ENCODE assay signal across 8 cellular contexts in the genomic region with DNA sequence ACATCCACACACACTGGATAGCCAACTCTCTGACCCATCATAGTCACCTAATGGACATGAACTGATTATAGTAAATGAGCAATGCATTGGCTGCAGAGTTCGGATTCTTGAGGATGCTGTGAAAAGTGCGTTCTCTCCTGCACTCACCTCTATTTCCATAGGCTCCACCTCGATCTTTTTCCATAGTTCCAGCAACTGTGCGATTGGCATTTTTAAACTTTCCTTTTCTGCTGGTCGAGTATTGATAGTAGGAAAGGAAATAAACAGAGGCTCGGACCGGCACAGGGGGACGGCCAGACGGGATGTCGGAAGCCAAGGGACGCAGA.
DNase-seq lines count a peak whose midpoint lies in the region; ATAC-seq and TF ChIP-seq lines count a peak whose summit lies in the region.

No MANE protein-coding gene starts in this region.

- H3K4me1 ChIP-seq in heart left ventricle (peaks cover 0 to 16% (median 6%) of the 10 kb centered on the region in 12 donors), mesodermal cell (ENCODE audit: control insufficient read depth, insufficient read depth, low read length, poor library complexity, severe bottlenecking) (peaks cover 3% of the 10 kb centered on the region), urinary bladder (ENCODE audit: insufficient read depth) (no peaks in the 10 kb centered on the region)

- H3K4me3 ChIP-seq in heart left ventricle (peak overlapping the region; percentile 34 to 71 (median 62)), brain microvascular endothelial cell (ENCODE audit: low read depth, low read length) (peak overlapping the region; percentile 47), mesodermal cell (ENCODE audit: extremely low read depth, insufficient read depth, low read length, poor library complexity, severe bottlenecking) (peak overlapping the region; percentile 57), urinary bladder (ENCODE audit: low read depth, low read length) (peak overlapping the region; percentile 64)

- WGBS in heart left ventricle, 4 donors, result 1 to 3% (median 2%) methylated on average over 11 of the region's 11 CpGs
- WGBS in mesodermal cell (ENCODE audit: insufficient coverage in 2 of 2), 2 experiments, result 0% methylated on average over 3 to 5 of the region's 11 CpGs
- WGBS in urinary bladder, result under 1% methylated on average over 11 of the region's 11 CpGs

- no peak for DNase-seq in heart left ventricle
- no peak for DNase-seq in left cardiac atrium
- no peak for DNase-seq in brain microvascular endothelial cell
- no peak for DNase-seq in substantia nigra (lab: John Stamatoyannopoulos, UW)
- DNase-seq in medulla oblongata (ENCODE audit: extremely low spot score), result no peak
- DNase-seq in activated naive CD4-positive, alpha-beta T cell treated with anti-CD3 and anti-CD28 coated beads, Interleukin-2, amount 50 U/mL, for 16 hours, result no peak

- H3K27me3 ChIP-seq in heart left ventricle, result peaks cover 0 to 46% (median 19%) of the 10 kb centered on the region in 9 donors
- H3K27me3 ChIP-seq in brain microvascular endothelial cell (replicated peaks), result peaks cover 18% of the 10 kb centered on the region

- in situ Hi-C loops in brain microvascular endothelial cell (cut with HindIII; ENCODE audit: low pct_ligation_motif_present, low sequenced_read_pairs), result no loop called here

- peak overlapping the region in 7 of 12 donors; percentile 32 to 65 (median 58) for H3K27ac ChIP-seq in heart left ventricle
- no peak overlapping the region for H3K27ac ChIP-seq in brain microvascular endothelial cell
- H3K27ac ChIP-seq in mesodermal cell (ENCODE audit: low read depth, low read length, severe bottlenecking), result no peak overlapping the region
- H3K27ac ChIP-seq in urinary bladder (ENCODE audit: low read depth), result no peak overlapping the region
- no peak overlapping the region for H3K27ac ChIP-seq in substantia nigra (ENCODE audit: low read depth, low read length, poor library complexity, severe bottlenecking)

- ATAC-seq in heart left ventricle (no peak), left cardiac atrium (no peak)

- H3K9me3 ChIP-seq in heart left ventricle, result no peaks in the 10 kb centered on the region
- no peaks in the 10 kb centered on the region for H3K9me3 ChIP-seq in mesodermal cell (ENCODE audit: control insufficient read depth, low read length)

- intact Hi-C loops in heart left ventricle (cut with DNase I), result loop anchor here in 3 of 10 donors (5.0 to 10.0 kb wide), 3 partner anchors 63 to 93 kb away; a partner anchor contains a TSS
- intact Hi-C loops in left cardiac atrium (cut with DNase I), result no loop called here

- TF ChIP-seq POLR2A in heart left ventricle (IDR thresholded peaks at IDR 0.05), result no peak

- H3K36me3 ChIP-seq in heart left ventricle (no peaks in the 10 kb centered on the region), brain microvascular endothelial cell (replicated peaks) (no peaks in the 10 kb centered on the region), mesodermal cell (ENCODE audit: control insufficient read depth, insufficient read depth, low read length) (no peaks in the 10 kb centered on the region), urinary bladder (ENCODE audit: insufficient read depth) (no peaks in the 10 kb centered on the region)

- TF ChIP-seq CTCF in heart left ventricle (IDR thresholded peaks at IDR 0.05) (no peak), brain microvascular endothelial cell (IDR thresholded peaks at IDR 0.05; ENCODE audit: low read depth, low read length, missing control alignments) (no peak)

Comparison
In these comparisons a context has a peak if more than half of its experiments do, and no peak if none do; other contexts are left out.
1. H3K27ac ChIP-seq: peak in heart left ventricle (7 of 12); none in brain microvascular endothelial cell (single experiment), mesodermal cell (single experiment), urinary bladder (single experiment) and substantia nigra (single experiment).
2. Peak in every context shown above with its lines, with median percentiles within 50 percentile points of each other: H3K4me3 ChIP-seq.